Comparison of ENCODE assay signal across 1 cellular context in the genomic region with DNA sequence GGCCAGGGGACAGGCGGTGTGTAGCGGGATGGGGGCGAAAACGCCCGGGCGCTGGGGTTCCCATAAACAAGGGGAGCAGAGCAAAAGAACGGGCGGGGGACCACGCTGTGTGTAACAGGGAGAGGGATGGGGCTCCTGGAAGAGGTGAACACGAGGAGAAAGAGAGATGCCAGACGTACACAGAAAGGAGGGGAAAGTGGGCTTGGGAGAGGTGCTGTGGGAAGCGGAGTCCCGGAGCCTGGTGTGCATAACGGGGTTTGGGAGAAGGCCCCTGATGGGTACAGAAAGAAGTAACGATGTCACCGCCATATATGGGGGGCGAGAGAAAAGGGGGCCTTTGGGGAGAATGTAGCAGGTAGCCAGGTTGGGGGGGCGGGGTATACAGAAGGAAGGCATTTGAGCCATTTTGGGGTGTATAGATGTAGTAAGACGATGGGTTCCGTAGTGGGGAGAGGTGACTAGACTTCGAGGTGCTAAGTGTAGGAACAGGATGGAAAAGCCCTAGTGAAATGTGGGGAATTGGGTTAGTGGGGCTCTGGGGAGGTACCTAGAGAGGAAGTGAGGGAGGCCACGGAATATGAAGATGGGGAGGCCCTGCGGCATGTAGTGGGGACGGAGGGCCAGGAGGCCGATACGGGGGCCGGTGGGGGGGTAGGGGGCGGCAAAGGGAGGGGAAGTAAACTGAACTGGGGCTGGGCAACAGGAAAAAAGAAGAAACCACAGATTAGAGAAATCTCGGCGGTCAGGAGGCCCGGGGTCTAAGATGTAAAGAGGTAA.
TF ChIP-seq lines count a peak whose summit lies in the region.

No MANE protein-coding gene starts in this region.

TF ChIP-seq in WTC11, 78 proteins besides CTCF, POLR2A, EP300 and RAD21 (continued from another document):
- TF ChIP-seq ZMAT4 (CRISPR knock-in tag; IDR thresholded peaks at IDR 0.05) (peak; percentile 59), JAZF1 (CRISPR knock-in tag; IDR thresholded peaks at IDR 0.05) (no peak), NR3C1 (CRISPR knock-in tag; conservative IDR thresholded peaks at IDR 0.05; ENCODE audit: low read depth) (no peak)
TF ChIP-seq in WTC11: peak in this region for 5.
